Comparison of ENCODE assay signal across 9 cellular contexts in genomic region chr21:29302340-29302991, GRCh38. TPM values are rescaled to one million over a fixed set of nuclear protein-coding genes. Genes with fewer than 3 reads are reported as not detected.
A peak's percentile ranks its signal among the peaks of the same experiment; 100 is the strongest.
DNase-seq lines count a peak whose midpoint lies in the region; ATAC-seq, FAIRE-seq and TF ChIP-seq lines count a peak whose summit lies in the region.
"Had no signal": no experiment of that assay in that cellular context is flagged by ENCODE, and none has a peak within 500 bp of the region (broad histone marks: within the 10 kb centered on the region; RNA-seq: fewer than 3 reads in every experiment).

No MANE protein-coding gene starts in this region.

- peak overlapping the region; percentile 87 for H3K4me2 ChIP-seq in GM12878 (ENCODE audit: control insufficient read depth, insufficient read depth)

- RAD21 ChIA-PET in GM12878 (lab: Charles Lee; ENCODE audit: unreplicated experiment) = interaction anchor here (0.7 to 16.3 kb wide), 17 partner anchors 9 to 231 kb away, joined by 3 to 257 read pairs (median 6); partner anchors contain the start of genes CCT8 and MAP3K7CL

- peak overlapping the region; percentile 42 for H3K9ac ChIP-seq in GM12878 (ENCODE audit: control insufficient read depth, insufficient read depth, low read length)

- ATAC-seq in GM12878 (peak; percentile 5), GM21786 (IDR thresholded peaks at IDR 0.05; ENCODE audit: unreplicated experiment) (no peak), GM21360 (IDR thresholded peaks at IDR 0.05; ENCODE audit: unreplicated experiment) (no peak)

- peaks cover 8% of the 10 kb centered on the region for H3K9me3 ChIP-seq in AG04450 (ENCODE audit: control insufficient read depth, insufficient read depth, low read length)
- H3K9me3 ChIP-seq in GM12878 (replicated peaks; ENCODE audit: control insufficient read depth, insufficient read depth, low read length) = peaks cover 1% of the 10 kb centered on the region; the same call in 1 of the 3 replicates
- no peaks in the 10 kb centered on the region for H3K9me3 ChIP-seq in muscle layer of duodenum (ENCODE audit: control insufficient read depth in 1 of 2, low read length in 2 of 2)

- no peak overlapping the region for H3K27ac ChIP-seq in AG04450 (ENCODE audit: low read depth, low read length)
- H3K27ac ChIP-seq in GM12878 (ENCODE audit: control insufficient read depth, insufficient read depth) = peak overlapping the region; percentile 96
- peak overlapping the region; percentile 59 for H3K27ac ChIP-seq in muscle layer of duodenum (ENCODE audit: low read length)

- CTCF ChIA-PET in AG04450 (lab: Charles Lee) (interaction anchor here (0.6 to 2.0 kb wide), 2 partner anchors 138 to 213 kb away, joined by 4 to 15 read pairs; no protein-coding TSS in a partner anchor), GM12878 (lab: Yijun Ruan, JAX) (interaction anchor here (0.6 to 13.2 kb wide), 12 partner anchors 12 to 547 kb away, joined by 3 to 157 read pairs (median 4); partner anchors contain the start of gene CCT8)

- SMC1A ChIA-PET in GM12878 (lab: Charles Lee; ENCODE audit: uncharacterized antibody, unreplicated experiment) = interaction anchor here (0.6 to 17.9 kb wide), 27 partner anchors 8 to 238 kb away, joined by 3 to 297 read pairs (median 5); partner anchors contain the start of gene CCT8

- peaks cover 83% of the 10 kb centered on the region for H3K79me2 ChIP-seq in GM12878 (ENCODE audit: control insufficient read depth, insufficient read depth, low read length)

- peaks cover 32% of the 10 kb centered on the region for H3K4me1 ChIP-seq in GM12878 (ENCODE audit: control insufficient read depth, insufficient read depth, low read length)
- peaks cover 19 to 65% of the 10 kb centered on the region in 2 donors for H3K4me1 ChIP-seq in muscle layer of duodenum (ENCODE audit: control insufficient read depth in 1 of 2, insufficient read depth in 2 of 2, low read length in 2 of 2)

- H2AFZ ChIP-seq in GM12878 (ENCODE audit: control insufficient read depth, low read depth, low read length) = no peak overlapping the region

- no peak for TF ChIP-seq POLR2A in GM12878 (IDR thresholded peaks at IDR 0.05; ENCODE audit: low read depth, low read length)

- in situ Hi-C loops in GM12878 (cut with MboI) = no loop called here

- TF ChIP-seq CTCF in AG04450 (IDR thresholded peaks at IDR 0.05; ENCODE audit: low read depth, low read length) (no peak), GM12878 (IDR thresholded peaks at IDR 0.05 in 2 of 3, conservative IDR thresholded peaks at IDR 0.05 in 1 of 3; ENCODE audit: control insufficient read depth in 2 of 3, extremely low read depth in 1 of 3, insufficient read depth in 1 of 3, low read depth in 3 of 3, low read length in 3 of 3) (no peak)

- no TSS peak for BruUV-seq in GM12878 (replicated peaks; lab: Mats Ljungman, UMichigan)

- peaks cover 2% of the 10 kb centered on the region; the same call in 1 of the 2 replicates for H4K20me1 ChIP-seq in GM12878 (ENCODE audit: control insufficient read depth, insufficient read depth)

- POLR2A ChIA-PET in AG04450 (lab: Yijun Ruan, JAX) (interaction anchor here (0.6 to 1.2 kb wide), 3 partner anchors 41 to 120 kb away, joined by 3 to 4 read pairs (median 4); no protein-coding TSS in a partner anchor), GM12878 (lab: Charles Lee) (interaction anchor here (0.5 to 6.0 kb wide), 7 partner anchors 8 to 227 kb away, joined by 3 to 82 read pairs (median 4); partner anchors contain the start of gene CCT8)

- TF ChIP-seq RAD21 in GM12878 (IDR thresholded peaks at IDR 0.05; ENCODE audit: insufficient read depth, low read depth, low read length) = no peak

- DNase-seq in AG04450 (ENCODE audit: low read depth, low spot score) = no peak
- DNase-seq in HT1080 (ENCODE audit: low read depth) = peak; percentile 30
- no peak for DNase-seq in GM12878 (ENCODE audit: low read depth, low spot score)
- no peak for DNase-seq in SK-N-DZ (ENCODE audit: low spot score)
- DNase-seq in 8988T = no peak
- DNase-seq: KG1 had no signal

- TF ChIP-seq EP300 in GM12878 (IDR thresholded peaks at IDR 0.05; ENCODE audit: borderline replicate concordance in 1 of 2, control insufficient read depth in 1 of 2, low read depth in 2 of 2, low read length in 2 of 2) = no peak

- 0 out of 4 replicates have a peak, but pooled peaks cover 0 to 6% of the 10 kb centered on the region in 2 experiments for H3K36me3 ChIP-seq in GM12878 (ENCODE audit: control insufficient read depth in 2 of 2, insufficient read depth in 2 of 2, low read length in 1 of 2)
- peaks cover 0 to 7% of the 10 kb centered on the region in 2 donors for H3K36me3 ChIP-seq in muscle layer of duodenum (ENCODE audit: control insufficient read depth in 1 of 2, insufficient read depth in 2 of 2, low read length in 2 of 2)

- H3K27me3 ChIP-seq in AG04450 (ENCODE audit: control insufficient read depth, insufficient read depth, low read length) = no peaks in the 10 kb centered on the region
- H3K27me3 ChIP-seq in GM12878 (replicated peaks in 1 of 2; ENCODE audit: control insufficient read depth in 2 of 2, insufficient read depth in 2 of 2, low read length in 1 of 2) = no peaks in the 10 kb centered on the region
- H3K27me3 ChIP-seq in muscle layer of duodenum (ENCODE audit: low read depth, low read length) = no peaks in the 10 kb centered on the region

- intact Hi-C loops in GM12878 (cut with micrococcal nuclease; ENCODE audit: unreplicated experiment) = loop anchor here (5.0 to 10.0 kb wide), 2 partner anchors 180 to 308 kb away; partner anchors contain the start of gene LTN1

- FAIRE-seq in GM12878 (lab: Jason Lieb, UNC) = peak; percentile 44

- H3K4me3 ChIP-seq in AG04450 (ENCODE audit: low read depth, low read length) (peak overlapping the region; percentile 97), GM12878 (peak overlapping the region; percentile 62), muscle layer of duodenum (ENCODE audit: low read depth in 1 of 2, low read length in 2 of 2) (peak overlapping the region; percentile 19 to 47)

- 92% methylated on average over 7 of the region's 7 CpGs for WGBS in GM12878 (ENCODE audit: insufficient coverage, insufficient replicate concordance, low lambda C conversion rate, missing lambda C conversion rate)

TF ChIP-seq in GM12878, 131 proteins besides CTCF, POLR2A, EP300 and RAD21:
- TF ChIP-seq RFX5 (IDR thresholded peaks at IDR 0.05; ENCODE audit: low read depth, low read length) = 0 out of 2 replicates have a peak, but pooled peaks have one; percentile 60
- no peak for TF ChIP-seq NFIC (IDR thresholded peaks at IDR 0.05; ENCODE audit: low read depth, low read length)
- TF ChIP-seq SIX5 (IDR thresholded peaks at IDR 0.05; ENCODE audit: low read depth, low read length, severe bottlenecking) = no peak
- TF ChIP-seq POLR2AphosphoS5 (IDR thresholded peaks at IDR 0.05; ENCODE audit: low read length) = peak; percentile 59
- no peak for TF ChIP-seq SREBF1 (IDR thresholded peaks at IDR 0.05; ENCODE audit: low read length)
- no peak for TF ChIP-seq JUNB (IDR thresholded peaks at IDR 0.05)
- TF ChIP-seq BRCA1 (IDR thresholded peaks at IDR 0.05; ENCODE audit: low read depth, low read length) = no peak

RNA-seq across cellular contexts. Expression of gene BACH1, which starts 3.7 kb away (rescaled TPM):
- polyA plus RNA-seq in AG04450 (2011; rRNA removed) (60.6 and 72.2 TPM in 2 replicates), GM12878 (2011; rRNA removed) (18.8 and 26.6 TPM in 2 replicates), GM12878 (2014; fragmentation: Illumina TruSeq; extraction: Trizol) (10.7 and 11.8 TPM in 2 replicates), GM12878 (2014; fragmentation: Nextera tagmentation; extraction: Ambion mirVana) (1 to 10 TPM; 3.2 to 3.3 TPM), GM12878 (2014; rRNA removed) (5.4 and 7.6 TPM in 2 replicates), GM12878 (2016; fragmentation: Nextera tagmentation; extraction: Ambion mirVana) (10 to 100 TPM in 1 of 2 experiments, 1 to 10 TPM in 1; 9.1 to 10.3 TPM)
- polyA minus RNA-seq in AG04450 (2011; rRNA and poly(A)+ RNA removed) = 215 and 248 TPM in 2 replicates
- 25.2 and 31.7 TPM in 2 replicates for total RNA-seq in HT1080 (2014; rRNA removed; shearing (Covaris generic))
- 20.4 and 26.8 TPM in 2 replicates for polyA plus RNA-seq in HT1080 (2015; cell fraction: cytosol; rRNA removed)
- polyA plus RNA-seq in HT1080 (2015; cell fraction: nucleus; rRNA removed) = 32.1 and 33.5 TPM in 2 replicates
- total RNA-seq in GM12878 (2013; cell fraction: nucleolus; rRNA removed) = 89.0 and 91.9 TPM in 2 replicates
- total RNA-seq in GM12878 (2014; rRNA removed) (13.8 and 20.1 TPM in 2 replicates), GM12878 (2014; rRNA removed; fragmentation: Illumina TruSeq; extraction: Trizol) (16.9 and 18.1 TPM in 2 replicates), GM12878 (2021) (25.7 TPM in 2 replicates)
- 10.4 TPM for polyA plus RNA-seq in GM12878 (2011; ENCODE audit: low read depth)
- polyA plus RNA-seq in GM12878 (2011; cell fraction: cytosol; rRNA removed) = 6.6 and 8.8 TPM in 2 replicates
- polyA plus RNA-seq in GM12878 (2011; cell fraction: nucleus; rRNA removed) = 18.9 TPM in 2 replicates
- 11.9 and 12.8 TPM in 2 replicates for polyA plus RNA-seq in GM12878 (2012)
- 81.2 and 136 TPM in 2 replicates for polyA minus RNA-seq in GM12878 (2011; rRNA and poly(A)+ RNA removed)
- polyA minus RNA-seq in GM12878 (2011; cell fraction: cytosol; rRNA and poly(A)+ RNA removed) = 17.2 and 23.1 TPM in 2 replicates
- 43.3 and 46.8 TPM in 2 replicates for polyA minus RNA-seq in GM12878 (2011; cell fraction: nucleus; rRNA and poly(A)+ RNA removed)
- 21.6 and 23.2 TPM in 2 replicates for polyA plus RNA-seq in SK-N-DZ (2014; cell fraction: cytosol; rRNA removed)
- polyA plus RNA-seq in SK-N-DZ (2014; cell fraction: nucleus; rRNA removed) = 8.3 and 13.4 TPM in 2 replicates

Comparison
In these comparisons a context has a peak if more than half of its experiments do, and no peak if none do; other contexts are left out.
1. H3K4me3 ChIP-seq: peak in every context shown above with its lines; median percentile 97 in AG04450; 62 in GM12878; 33 in muscle layer of duodenum.